ENCODE assay signal across 23 cellular contexts in the genomic region with DNA sequence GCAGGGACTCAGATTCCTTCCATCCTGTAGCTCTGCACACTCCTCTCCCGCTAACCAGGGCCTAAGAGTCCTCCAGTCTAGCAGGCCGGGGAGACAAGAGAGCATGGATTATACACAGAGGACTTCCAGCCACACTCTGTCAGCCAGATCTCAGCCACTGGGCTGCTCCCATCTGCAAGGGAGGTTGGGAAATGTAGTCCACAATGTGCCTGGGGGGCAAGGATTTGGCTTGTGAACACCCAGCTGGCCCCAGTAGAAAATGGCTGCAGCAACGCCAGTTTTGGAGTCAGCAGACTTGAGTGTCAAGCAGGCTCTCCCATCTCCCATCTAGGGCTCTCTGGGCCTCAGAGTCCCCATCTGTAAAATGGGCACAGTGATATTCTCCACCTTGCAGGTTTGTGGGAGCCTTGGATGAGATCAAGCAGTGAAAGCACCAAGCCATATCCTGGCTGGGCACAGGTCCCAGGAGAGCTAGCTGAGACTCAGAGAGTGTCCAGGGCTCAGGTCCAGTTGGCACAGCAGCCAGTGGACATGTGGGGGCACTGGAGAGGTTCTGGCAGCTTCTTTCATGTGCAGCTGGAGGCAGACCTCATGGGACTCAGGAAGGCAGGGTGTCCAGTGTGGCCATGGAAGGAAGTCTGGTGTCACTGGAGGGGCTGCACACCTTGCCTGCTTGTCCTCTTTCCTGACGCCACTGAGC. TPM values are rescaled to one million over a fixed set of nuclear protein-coding genes. Genes with fewer than 3 reads are reported as not detected.
DNase-seq lines count a peak whose midpoint lies in the region; ATAC-seq, FAIRE-seq and TF ChIP-seq lines count a peak whose summit lies in the region.
"Had no signal": no experiment of that assay in that cellular context is flagged by ENCODE, and none has a peak within 500 bp of the region (broad histone marks: within the 10 kb centered on the region; RNA-seq: fewer than 3 reads in every experiment).

No MANE protein-coding gene starts in this region.

- no peak for FAIRE-seq in HepG2 (lab: Jason Lieb, UNC)
- FAIRE-seq: GM18507 had no signal

- no peak for ATAC-seq in activated naive CD8-positive, alpha-beta T cell treated with anti-CD3 and anti-CD28 coated beads, Interleukin-2, amount 10 ng/mL, durations not matched to agents 7 days and 5 days (ENCODE audit: low read depth)
- ATAC-seq in HepG2 (no peak), HG03025 (IDR thresholded peaks at IDR 0.05; ENCODE audit: low FRiP score, unreplicated experiment) (no peak), GM19035 (IDR thresholded peaks at IDR 0.05; ENCODE audit: unreplicated experiment) (no peak)
- ATAC-seq: stimulated activated naive CD8-positive, alpha-beta T cell treated with anti-CD3 and anti-CD28 coated beads, Interleukin-15, Interleukin-2, amounts not matched to agents 100 U/mL and 50 U/mL, for 24 hours had no signal

- no peak overlapping the region for H3K27ac ChIP-seq in HepG2 (ENCODE audit: extremely low read length, insufficient read depth, low read length)
- H3K27ac ChIP-seq in stomach: no peak overlapping the region
- H3K27ac ChIP-seq: colonic mucosa, upper lobe of left lung had no signal

- H3K36me3 ChIP-seq in HepG2 (replicated peaks in 1 of 2; ENCODE audit: control insufficient read depth in 1 of 2, insufficient read depth in 2 of 2, low read length in 2 of 2) (no peaks in the 10 kb centered on the region), stomach (no peaks in the 10 kb centered on the region)
- H3K36me3 ChIP-seq: colonic mucosa, upper lobe of left lung had no signal

- intact Hi-C loops in HepG2 (cut with micrococcal nuclease; ENCODE audit: unreplicated experiment) (no loop called here), stomach (cut with DNase I; ENCODE audit: low total_unique reads) (no loop called here)

- no peaks in the 10 kb centered on the region for H3K4me1 Mint-ChIP-seq in activated naive CD8-positive, alpha-beta T cell treated with anti-CD3 and anti-CD28 coated beads, Interleukin-2, amount 10 ng/mL, durations not matched to agents 7 days and 5 days
- no peaks in the 10 kb centered on the region for H3K4me1 Mint-ChIP-seq in activated naive CD8-positive, alpha-beta T cell treated with anti-CD3 and anti-CD28 coated beads for 36 hours

- H3K9me3 Mint-ChIP-seq in activated naive CD8-positive, alpha-beta T cell treated with anti-CD3 and anti-CD28 coated beads, Interleukin-2, amount 10 ng/mL, durations not matched to agents 7 days and 5 days: peaks cover 1% of the 10 kb centered on the region
- H3K9me3 Mint-ChIP-seq in activated naive CD8-positive, alpha-beta T cell treated with anti-CD3 and anti-CD28 coated beads for 36 hours: peaks cover 4% of the 10 kb centered on the region

- peaks cover 3 to 10% of the 10 kb centered on the region in 2 experiments; a peak in 3 of 5 replicates for H3K27me3 ChIP-seq in HepG2 (ENCODE audit: control insufficient read depth in 1 of 2, insufficient read depth in 2 of 2, low read length in 2 of 2)
- no peaks in the 10 kb centered on the region for H3K27me3 ChIP-seq in stomach
- H3K27me3 ChIP-seq: colonic mucosa, upper lobe of left lung had no signal

- CTCF ChIA-PET in HepG2 (lab: Yijun Ruan, JAX; ENCODE audit: low intra/inter-chr PET ratio, low total read pairs): no interaction called here

- no peaks in the 10 kb centered on the region for H3K36me3 Mint-ChIP-seq in activated naive CD8-positive, alpha-beta T cell treated with anti-CD3 and anti-CD28 coated beads, Interleukin-2, amount 10 ng/mL, durations not matched to agents 7 days and 5 days
- H3K36me3 Mint-ChIP-seq in activated naive CD8-positive, alpha-beta T cell treated with anti-CD3 and anti-CD28 coated beads for 36 hours: no peaks in the 10 kb centered on the region
- H3K36me3 Mint-ChIP-seq: brain had no signal

- no peak for TF ChIP-seq CTCF in HepG2 (CRISPR knock-in tag; IDR thresholded peaks at IDR 0.05)
- TF ChIP-seq CTCF in stomach (IDR thresholded peaks at IDR 0.05): no peak

- H3K9me3 ChIP-seq in HepG2 (ENCODE audit: low read length) (no peaks in the 10 kb centered on the region), stomach (peaks cover 0 to 7% (median 0%) of the 10 kb centered on the region in 4 donors)
- H3K9me3 ChIP-seq: colonic mucosa, SK-N-SH, upper lobe of left lung had no signal

- no peaks in the 10 kb centered on the region for H3K79me2 ChIP-seq in HepG2 (ENCODE audit: insufficient read depth, low read length)

- DNase-seq in activated naive CD8-positive, alpha-beta T cell treated with anti-CD3 and anti-CD28 coated beads, Interleukin-2, amount 10 ng/mL, durations not matched to agents 7 days and 5 days: peak; percentile 5
- no peak for DNase-seq in activated naive CD8-positive, alpha-beta T cell treated with anti-CD3 and anti-CD28 coated beads for 36 hours
- DNase-seq in NCI-H2029 (lab: John Stamatoyannopoulos, UW): peak; percentile 34
- no peak for DNase-seq in HepG2 (ENCODE audit: low spot score)
- peak; percentile 4 for DNase-seq in stomach
- DNase-seq in NOMO-1 treated with DMSO at 0.1 percent for 48 hours (lab: John Stamatoyannopoulos, UW; ENCODE audit: unreplicated experiment): no peak
- DNase-seq: activated naive CD4-positive, alpha-beta T cell treated with anti-CD3 and anti-CD28 coated beads, Interleukin-2, amount 50 U/mL, for 16 hours; colonic mucosa; GOT3; NCI-H146; NCI-H2227 treated with DMSO at 0.1 percent for 48 hours; NCI-H82; SK-N-SH; stimulated activated naive CD8-positive, alpha-beta T cell treated with anti-CD3 and anti-CD28 coated beads, Interleukin-15, Interleukin-2, amounts not matched to agents 100 U/mL and 50 U/mL, for 24 hours had no signal

- H2AFZ ChIP-seq in HepG2 (ENCODE audit: low read length): no peak overlapping the region

- TF ChIP-seq POLR2A in HepG2 (IDR thresholded peaks at IDR 0.05; ENCODE audit: insufficient read depth in 1 of 2, low read depth in 2 of 2, low read length in 2 of 2): no peak
- no peak for TF ChIP-seq POLR2A in stomach (IDR thresholded peaks at IDR 0.05)

- H4K20me1 ChIP-seq in HepG2 (ENCODE audit: insufficient read depth, low read length): no peaks in the 10 kb centered on the region

- no TSS peak for BruUV-seq in HepG2 (replicated peaks; lab: Mats Ljungman, UMichigan)

- no peak for TF ChIP-seq RAD21 in HepG2 (CRISPR knock-in tag; IDR thresholded peaks at IDR 0.05)

- POLR2A ChIA-PET in activated naive CD8-positive, alpha-beta T cell treated with anti-CD3 and anti-CD28 coated beads, Interleukin-2, amount 10 ng/mL, durations not matched to agents 7 days and 5 days (lab: Charles Lee): no interaction called here
- POLR2A ChIA-PET in HepG2 (lab: Yijun Ruan, JAX): no interaction called here

- H3K9ac ChIP-seq in HepG2 (ENCODE audit: insufficient read depth, low read depth, low read length): no peak overlapping the region
- H3K9ac ChIP-seq: SK-N-SH had no signal

- no peaks in the 10 kb centered on the region for H3K27me3 Mint-ChIP-seq in activated naive CD8-positive, alpha-beta T cell treated with anti-CD3 and anti-CD28 coated beads, Interleukin-2, amount 10 ng/mL, durations not matched to agents 7 days and 5 days
- no peaks in the 10 kb centered on the region for H3K27me3 Mint-ChIP-seq in activated naive CD8-positive, alpha-beta T cell treated with anti-CD3 and anti-CD28 coated beads for 36 hours

- no peak for TF ChIP-seq EP300 in HepG2 (IDR thresholded peaks at IDR 0.05; ENCODE audit: low read depth in 2 of 2, low read length in 2 of 2)
- TF ChIP-seq EP300 in HepG2 (CRISPR knock-in tag; IDR thresholded peaks at IDR 0.05; ENCODE audit: borderline replicate concordance): no peak
- TF ChIP-seq EP300 in stomach (IDR thresholded peaks at IDR 0.05): no peak

- H3K4me3 Mint-ChIP-seq in activated naive CD8-positive, alpha-beta T cell treated with anti-CD3 and anti-CD28 coated beads, Interleukin-2, amount 10 ng/mL, durations not matched to agents 7 days and 5 days: no peak overlapping the region
- no peak overlapping the region for H3K4me3 Mint-ChIP-seq in activated naive CD8-positive, alpha-beta T cell treated with anti-CD3 and anti-CD28 coated beads for 36 hours
- H3K4me3 Mint-ChIP-seq: brain had no signal

- no peak overlapping the region for H3K27ac Mint-ChIP-seq in activated naive CD8-positive, alpha-beta T cell treated with anti-CD3 and anti-CD28 coated beads, Interleukin-2, amount 10 ng/mL, durations not matched to agents 7 days and 5 days
- H3K27ac Mint-ChIP-seq in activated naive CD8-positive, alpha-beta T cell treated with anti-CD3 and anti-CD28 coated beads for 36 hours: no peak overlapping the region
- H3K27ac Mint-ChIP-seq: brain had no signal

- peaks cover 6% of the 10 kb centered on the region for H3K4me1 ChIP-seq in HepG2 (ENCODE audit: insufficient read depth, low read length)
- H3K4me1 ChIP-seq in stomach: no peaks in the 10 kb centered on the region
- H3K4me1 ChIP-seq: colonic mucosa had no signal

- in situ Hi-C loops in HepG2 (cut with HindIII; ENCODE audit: extremely low pct_ligation_motif_present, low pct_unique_long_range_greater_than_20kb): no loop called here

- H3K4me3 ChIP-seq in HepG2 (replicated peaks in 1 of 3; ENCODE audit: insufficient read depth in 1 of 3, low read depth in 2 of 3, low read length in 3 of 3) (no peak overlapping the region), stomach (no peak overlapping the region)
- H3K4me3 ChIP-seq: colonic mucosa, lung, upper lobe of left lung had no signal

- H3K4me2 ChIP-seq in HepG2 (ENCODE audit: low read depth, low read length): no peak overlapping the region
- H3K4me2 ChIP-seq: SK-N-SH had no signal

- WGBS in HepG2 (ENCODE audit: low lambda C conversion rate): 7% methylated on average over 3 of the region's 4 CpGs
- WGBS in stomach, 5 donors: 43 to 83% (median 50%) methylated on average over 3 to 4 of the region's 4 CpGs

RNA-seq across cellular contexts. Expression of a gene that starts 14.6 kb away (rescaled TPM):
- total RNA-seq in activated naive CD8-positive, alpha-beta T cell treated with anti-CD3 and anti-CD28 coated beads, Interleukin-2, amount 10 ng/mL, durations not matched to agents 7 days and 5 days: not detected
- total RNA-seq in activated naive CD8-positive, alpha-beta T cell treated with anti-CD3 and anti-CD28 coated beads for 36 hours: not detected
- total RNA-seq in HepG2 (2016; rRNA removed; fragmentation: Illumina TruSeq; extraction: Trizol) (0.02 TPM in 1 of 2 replicates, not detected in the other), stomach (10 to 100 TPM in 2 of 5 donors, under 1 TPM in 1, not detected in 2; 0.45 to 37.5 (median 14.8) TPM)
- total RNA-seq in HepG2 (2016; cell fraction: cytosol; rRNA removed; fragmentation: Illumina TruSeq; extraction: Trizol; ENCODE audit: low read depth): not detected in 2 replicates
- not detected in 2 replicates for total RNA-seq in HepG2 (2016; cell fraction: insoluble cytoplasmic fraction; rRNA removed; fragmentation: Illumina TruSeq; extraction: Trizol)
- not detected in 2 replicates for total RNA-seq in HepG2 (2016; cell fraction: membrane; rRNA removed; fragmentation: Illumina TruSeq; extraction: Trizol)
- not detected in 2 replicates for total RNA-seq in HepG2 (2016; cell fraction: nucleus; rRNA removed; fragmentation: Illumina TruSeq; extraction: Trizol)
- polyA plus RNA-seq in HepG2 (2011; rRNA removed) (0.16 and 0.20 TPM in 2 replicates), stomach (1 to 10 TPM in 2 of 3 donors, under 1 TPM in 1; 0.03 to 7.0 (median 4.3) TPM)
- polyA plus RNA-seq in HepG2 (2011; cell fraction: cytosol; rRNA removed): 0.09 and 0.17 TPM in 2 replicates
- 0.08 and 0.12 TPM in 2 replicates for polyA plus RNA-seq in HepG2 (2011; cell fraction: nucleus; rRNA removed)
- polyA plus RNA-seq in HepG2 (2012): 0.03 and 0.04 TPM in 2 replicates
- polyA plus RNA-seq in HepG2 (2016; cell fraction: cytosol; fragmentation: Illumina TruSeq; extraction: Trizol; ENCODE audit: low read depth): not detected in 2 replicates
- polyA plus RNA-seq in HepG2 (2016; cell fraction: insoluble cytoplasmic fraction; fragmentation: Illumina TruSeq; extraction: Trizol; ENCODE audit: low read depth): not detected in 2 replicates
- not detected in 2 replicates for polyA plus RNA-seq in HepG2 (2016; cell fraction: membrane; fragmentation: Illumina TruSeq; extraction: Trizol; ENCODE audit: low read depth)
- polyA plus RNA-seq in HepG2 (2016; cell fraction: nucleus; fragmentation: Illumina TruSeq; extraction: Trizol; ENCODE audit: insufficient read depth, low read depth): not detected in 2 replicates
- polyA minus RNA-seq in HepG2 (2011; rRNA and poly(A)+ RNA removed; ENCODE audit: low replicate concordance): 0.14 TPM in 1 of 2 replicates, not detected in the other
- 0.26 TPM in 1 of 2 replicates, not detected in the other for polyA minus RNA-seq in HepG2 (2011; cell fraction: cytosol; rRNA and poly(A)+ RNA removed)
- not detected in 2 replicates for polyA minus RNA-seq in HepG2 (2011; cell fraction: nucleus; rRNA and poly(A)+ RNA removed)
- total RNA-seq: colonic mucosa, Daoy, M059J, skeletal muscle tissue had no signal

Comparison
In these comparisons a context has a peak if more than half of its experiments do, and no peak if none do; other contexts are left out.
1. DNase-seq: peak in activated naive CD8-positive, alpha-beta T cell treated with anti-CD3 and anti-CD28 coated beads, Interleukin-2, amount 10 ng/mL, durations not matched to agents 7 days and 5 days (single experiment), NCI-H2029 (single experiment) and stomach (single experiment); none in activated naive CD8-positive, alpha-beta T cell treated with anti-CD3 and anti-CD28 coated beads for 36 hours (single experiment), HepG2 (single experiment) and NOMO-1 treated with DMSO at 0.1 percent for 48 hours (single experiment).